Comparison of ENCODE assay signal across 17 cellular contexts in the genomic region with DNA sequence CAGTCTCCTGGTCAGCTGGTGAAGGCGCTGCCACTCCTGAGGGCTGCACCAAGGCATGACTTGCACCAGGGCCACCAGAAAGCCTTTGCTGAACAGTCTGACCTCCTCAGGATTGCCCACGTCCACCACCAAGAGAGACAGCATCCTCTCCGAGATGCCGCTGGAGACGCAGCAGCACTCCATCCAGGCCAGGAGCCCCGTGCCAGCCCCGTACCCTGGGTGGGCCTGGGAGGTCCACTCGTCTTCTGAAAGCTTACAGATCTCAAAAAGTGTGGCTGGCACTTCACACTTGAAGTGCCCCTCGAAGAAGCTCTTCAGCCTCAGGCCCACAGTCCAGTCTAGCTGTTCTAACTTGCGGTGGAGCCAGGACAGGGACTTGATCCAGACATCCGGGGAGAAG.
"Had no signal": no experiment of that assay in that cellular context is flagged by ENCODE, and none has a peak within 500 bp of the region (broad histone marks: within the 10 kb centered on the region; RNA-seq: fewer than 3 reads in every experiment).

No MANE protein-coding gene starts in this region.

- H3K4me2 ChIP-seq: smooth muscle cell had no signal

- H3K4me3 Mint-ChIP-seq: memory B cell, natural killer cell, type B pancreatic cell had no signal

- H3K27me3 Mint-ChIP-seq: memory B cell, progenitor cell of endocrine pancreas, type B pancreatic cell had no signal

- H3K27me3 ChIP-seq: testis, tibial artery had no signal

- H3K36me3 Mint-ChIP-seq: natural killer cell had no signal

- H3K27ac Mint-ChIP-seq: memory B cell, natural killer cell, type B pancreatic cell had no signal

- H3K4me3 ChIP-seq: lung, smooth muscle cell, testis, tibial artery had no signal

- ATAC-seq: natural killer cell; sciatic nerve; stimulated activated naive CD8-positive, alpha-beta T cell treated with anti-CD3 and anti-CD28 coated beads, Interleukin-15, Interleukin-2, amounts not matched to agents 100 U/mL and 50 U/mL, for 24 hours had no signal

- H3K9me3 ChIP-seq: testis, tibial artery had no signal

- H3K27ac ChIP-seq: parathyroid adenoma, testis, tibial artery had no signal

- H3K9me3 Mint-ChIP-seq: memory B cell, natural killer cell had no signal

- H3K9ac ChIP-seq: parathyroid adenoma had no signal

- H3K4me1 ChIP-seq: parathyroid adenoma had no signal

- H2AFZ ChIP-seq: parathyroid adenoma had no signal

- DNase-seq: cortex of kidney; natural killer cell; stimulated activated CD4-positive, alpha-beta T cell treated with anti-CD3 and anti-CD28 coated beads, Interleukin-12 subunit alpha, Interleukin-12 subunit beta, amount 100 ng/mL, for 4 hours; stimulated activated CD4-positive, alpha-beta T cell treated with anti-CD3 and anti-CD28 coated beads, Interleukin-1b, Interleukin-23, amount 100 ng/mL, for 48 hours; stimulated activated CD4-positive, alpha-beta T cell treated with anti-CD3 and anti-CD28 coated beads, Interleukin-4, amount 100 ng/mL, for 1 hour; stimulated activated CD8-positive, alpha-beta memory T cell treated with anti-CD3 and anti-CD28 coated beads, Interleukin-4, amount 100 ng/mL, for 48 hours; stimulated activated naive CD8-positive, alpha-beta T cell treated with anti-CD3 and anti-CD28 coated beads, Interleukin-15, Interleukin-2, amounts not matched to agents 100 U/mL and 50 U/mL, for 24 hours; substantia nigra; testis; tibial artery had no signal
